Comparison of ENCODE assay signal across 1 cellular context in the genomic region with DNA sequence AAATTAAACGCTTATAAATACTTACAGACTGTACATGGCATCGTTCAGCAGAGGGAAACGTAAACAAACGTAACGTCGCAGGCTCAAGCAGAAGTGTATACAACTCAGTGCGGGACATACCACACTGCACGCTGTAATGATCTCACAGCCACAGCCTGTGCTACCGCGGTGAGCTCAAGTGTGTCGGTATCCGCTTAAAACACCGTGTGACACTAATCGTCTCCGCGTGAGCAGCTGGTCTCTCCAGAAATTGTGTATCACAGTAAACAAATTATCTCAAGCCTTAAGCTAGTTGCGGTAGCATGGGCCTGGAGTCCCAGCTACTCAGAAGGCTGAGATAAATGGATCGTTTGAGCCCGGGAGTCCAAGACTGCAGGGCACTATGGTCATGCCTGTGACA.
TF ChIP-seq lines count a peak whose summit lies in the region.

No MANE protein-coding gene starts in this region.

TF ChIP-seq in HEK293, 187 proteins besides CTCF, POLR2A, EP300 and RAD21 (continued from another document and continues in another):
- TF ChIP-seq, protein P1, sequence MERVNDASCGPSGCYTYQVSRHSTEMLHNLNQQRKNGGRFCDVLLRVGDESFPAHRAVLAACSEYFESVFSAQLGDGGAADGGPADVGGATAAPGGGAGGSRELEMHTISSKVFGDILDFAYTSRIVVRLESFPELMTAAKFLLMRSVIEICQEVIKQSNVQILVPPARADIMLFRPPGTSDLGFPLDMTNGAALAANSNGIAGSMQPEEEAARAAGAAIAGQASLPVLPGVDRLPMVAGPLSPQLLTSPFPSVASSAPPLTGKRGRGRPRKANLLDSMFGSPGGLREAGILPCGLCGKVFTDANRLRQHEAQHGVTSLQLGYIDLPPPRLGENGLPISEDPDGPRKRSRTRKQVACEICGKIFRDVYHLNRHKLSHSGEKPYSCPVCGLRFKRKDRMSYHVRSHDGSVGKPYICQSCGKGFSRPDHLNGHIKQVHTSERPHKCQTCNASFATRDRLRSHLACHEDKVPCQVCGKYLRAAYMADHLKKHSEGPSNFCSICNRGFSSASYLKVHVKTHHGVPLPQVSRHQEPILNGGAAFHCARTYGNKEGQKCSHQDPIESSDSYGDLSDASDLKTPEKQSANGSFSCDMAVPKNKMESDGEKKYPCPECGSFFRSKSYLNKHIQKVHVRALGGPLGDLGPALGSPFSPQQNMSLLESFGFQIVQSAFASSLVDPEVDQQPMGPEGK (tag by site-specific recombination; IDR thresholded peaks at IDR 0.05), result no peak
- TF ChIP-seq GLI4 (tag by site-specific recombination; IDR thresholded peaks at IDR 0.05) (no peak), OSR2 (tag by site-specific recombination; IDR thresholded peaks at IDR 0.05) (peak; percentile 99), ZSCAN16 (tag by site-specific recombination; IDR thresholded peaks at IDR 0.05) (no peak), ZNF221 (tag by site-specific recombination; IDR thresholded peaks at IDR 0.05; ENCODE audit: borderline replicate concordance) (no peak), ZEB2 (tag by site-specific recombination; IDR thresholded peaks at IDR 0.05) (peak; percentile 47; the same call in 1 of the 2 replicates), ZNF549 (tag by site-specific recombination; IDR thresholded peaks at IDR 0.05) (no peak), ZNF274 (IDR thresholded peaks at IDR 0.05; ENCODE audit: low read length) (no peak), ZNF274 (tag by site-specific recombination; IDR thresholded peaks at IDR 0.05; ENCODE audit: borderline replicate concordance) (no peak), ZBTB7A (tag by site-specific recombination; IDR thresholded peaks at IDR 0.05; ENCODE audit: low read depth) (no peak), ZNF2 (tag by site-specific recombination; IDR thresholded peaks at IDR 0.05) (no peak), ZNF311 (tag by site-specific recombination; IDR thresholded peaks at IDR 0.05; ENCODE audit: borderline replicate concordance) (no peak), PRDM1 (tag by site-specific recombination; IDR thresholded peaks at IDR 0.05) (no peak), ZNF629 (tag by site-specific recombination; IDR thresholded peaks at IDR 0.05) (peak; percentile 81), ZIC2 (tag by site-specific recombination; IDR thresholded peaks at IDR 0.05) (peak; percentile 94), ZNF202 (tag by site-specific recombination; IDR thresholded peaks at IDR 0.05; ENCODE audit: borderline replicate concordance) (no peak), ZFP41 (tag by site-specific recombination; IDR thresholded peaks at IDR 0.05; ENCODE audit: borderline replicate concordance) (no peak), ZNF501 (tag by site-specific recombination; IDR thresholded peaks at IDR 0.05) (no peak), ZBTB17 (tag by site-specific recombination; IDR thresholded peaks at IDR 0.05) (peak; percentile 55), ZNF223 (tag by site-specific recombination; IDR thresholded peaks at IDR 0.05) (peak; percentile 83; the same call in 1 of the 2 replicates), KLF9 (tag by site-specific recombination; IDR thresholded peaks at IDR 0.05; ENCODE audit: low read depth) (no peak), MZF1 (tag by site-specific recombination; IDR thresholded peaks at IDR 0.05; ENCODE audit: borderline replicate concordance) (no peak), ZNF16 (tag by site-specific recombination; IDR thresholded peaks at IDR 0.05; ENCODE audit: low read depth) (no peak), SP7 (tag by site-specific recombination; IDR thresholded peaks at IDR 0.05) (peak; percentile 50; the same call in 1 of the 2 replicates), ZNF785 (tag by site-specific recombination; IDR thresholded peaks at IDR 0.05) (no peak), ZNF843 (tag by site-specific recombination; IDR thresholded peaks at IDR 0.05) (no peak), ZNF169 (tag by site-specific recombination; IDR thresholded peaks at IDR 0.05) (no peak), SP2 (tag by site-specific recombination; IDR thresholded peaks at IDR 0.05) (no peak), ZNF48 (tag by site-specific recombination; IDR thresholded peaks at IDR 0.05) (no peak), ZNF426 (tag by site-specific recombination; IDR thresholded peaks at IDR 0.05) (no peak), TRIM28 (IDR thresholded peaks at IDR 0.05; ENCODE audit: borderline replicate concordance, low read length) (0 out of 2 replicates have a peak, but pooled peaks have one; percentile 70), KLF7 (tag by site-specific recombination; IDR thresholded peaks at IDR 0.05; ENCODE audit: borderline replicate concordance) (no peak), ZNF350 (tag by site-specific recombination; IDR thresholded peaks at IDR 0.05) (no peak), ZBTB8A (tag by site-specific recombination; IDR thresholded peaks at IDR 0.05) (0 out of 2 replicates have a peak, but pooled peaks have one; percentile 43), ZNF155 (tag by site-specific recombination; IDR thresholded peaks at IDR 0.05) (no peak)
- TF ChIP-seq, protein P2, sequence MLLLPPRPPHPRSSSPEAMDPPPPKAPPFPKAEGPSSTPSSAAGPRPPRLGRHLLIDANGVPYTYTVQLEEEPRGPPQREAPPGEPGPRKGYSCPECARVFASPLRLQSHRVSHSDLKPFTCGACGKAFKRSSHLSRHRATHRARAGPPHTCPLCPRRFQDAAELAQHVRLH (tag by site-specific recombination; IDR thresholded peaks at IDR 0.05), result no peak
- TF ChIP-seq, protein P3, sequence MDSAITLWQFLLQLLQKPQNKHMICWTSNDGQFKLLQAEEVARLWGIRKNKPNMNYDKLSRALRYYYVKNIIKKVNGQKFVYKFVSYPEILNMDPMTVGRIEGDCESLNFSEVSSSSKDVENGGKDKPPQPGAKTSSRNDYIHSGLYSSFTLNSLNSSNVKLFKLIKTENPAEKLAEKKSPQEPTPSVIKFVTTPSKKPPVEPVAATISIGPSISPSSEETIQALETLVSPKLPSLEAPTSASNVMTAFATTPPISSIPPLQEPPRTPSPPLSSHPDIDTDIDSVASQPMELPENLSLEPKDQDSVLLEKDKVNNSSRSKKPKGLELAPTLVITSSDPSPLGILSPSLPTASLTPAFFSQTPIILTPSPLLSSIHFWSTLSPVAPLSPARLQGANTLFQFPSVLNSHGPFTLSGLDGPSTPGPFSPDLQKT (IDR thresholded peaks at IDR 0.05; ENCODE audit: borderline replicate concordance, low read depth, low read length), result no peak
- TF ChIP-seq, protein P4, sequence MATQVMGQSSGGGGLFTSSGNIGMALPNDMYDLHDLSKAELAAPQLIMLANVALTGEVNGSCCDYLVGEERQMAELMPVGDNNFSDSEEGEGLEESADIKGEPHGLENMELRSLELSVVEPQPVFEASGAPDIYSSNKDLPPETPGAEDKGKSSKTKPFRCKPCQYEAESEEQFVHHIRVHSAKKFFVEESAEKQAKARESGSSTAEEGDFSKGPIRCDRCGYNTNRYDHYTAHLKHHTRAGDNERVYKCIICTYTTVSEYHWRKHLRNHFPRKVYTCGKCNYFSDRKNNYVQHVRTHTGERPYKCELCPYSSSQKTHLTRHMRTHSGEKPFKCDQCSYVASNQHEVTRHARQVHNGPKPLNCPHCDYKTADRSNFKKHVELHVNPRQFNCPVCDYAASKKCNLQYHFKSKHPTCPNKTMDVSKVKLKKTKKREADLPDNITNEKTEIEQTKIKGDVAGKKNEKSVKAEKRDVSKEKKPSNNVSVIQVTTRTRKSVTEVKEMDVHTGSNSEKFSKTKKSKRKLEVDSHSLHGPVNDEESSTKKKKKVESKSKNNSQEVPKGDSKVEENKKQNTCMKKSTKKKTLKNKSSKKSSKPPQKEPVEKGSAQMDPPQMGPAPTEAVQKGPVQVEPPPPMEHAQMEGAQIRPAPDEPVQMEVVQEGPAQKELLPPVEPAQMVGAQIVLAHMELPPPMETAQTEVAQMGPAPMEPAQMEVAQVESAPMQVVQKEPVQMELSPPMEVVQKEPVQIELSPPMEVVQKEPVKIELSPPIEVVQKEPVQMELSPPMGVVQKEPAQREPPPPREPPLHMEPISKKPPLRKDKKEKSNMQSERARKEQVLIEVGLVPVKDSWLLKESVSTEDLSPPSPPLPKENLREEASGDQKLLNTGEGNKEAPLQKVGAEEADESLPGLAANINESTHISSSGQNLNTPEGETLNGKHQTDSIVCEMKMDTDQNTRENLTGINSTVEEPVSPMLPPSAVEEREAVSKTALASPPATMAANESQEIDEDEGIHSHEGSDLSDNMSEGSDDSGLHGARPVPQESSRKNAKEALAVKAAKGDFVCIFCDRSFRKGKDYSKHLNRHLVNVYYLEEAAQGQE (tag by site-specific recombination; IDR thresholded peaks at IDR 0.05), result no peak
- TF ChIP-seq, protein P5, sequence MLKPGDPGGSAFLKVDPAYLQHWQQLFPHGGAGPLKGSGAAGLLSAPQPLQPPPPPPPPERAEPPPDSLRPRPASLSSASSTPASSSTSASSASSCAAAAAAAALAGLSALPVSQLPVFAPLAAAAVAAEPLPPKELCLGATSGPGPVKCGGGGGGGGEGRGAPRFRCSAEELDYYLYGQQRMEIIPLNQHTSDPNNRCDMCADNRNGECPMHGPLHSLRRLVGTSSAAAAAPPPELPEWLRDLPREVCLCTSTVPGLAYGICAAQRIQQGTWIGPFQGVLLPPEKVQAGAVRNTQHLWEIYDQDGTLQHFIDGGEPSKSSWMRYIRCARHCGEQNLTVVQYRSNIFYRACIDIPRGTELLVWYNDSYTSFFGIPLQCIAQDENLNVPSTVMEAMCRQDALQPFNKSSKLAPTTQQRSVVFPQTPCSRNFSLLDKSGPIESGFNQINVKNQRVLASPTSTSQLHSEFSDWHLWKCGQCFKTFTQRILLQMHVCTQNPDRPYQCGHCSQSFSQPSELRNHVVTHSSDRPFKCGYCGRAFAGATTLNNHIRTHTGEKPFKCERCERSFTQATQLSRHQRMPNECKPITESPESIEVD (tag by site-specific recombination; IDR thresholded peaks at IDR 0.05), result no peak
- TF ChIP-seq, protein P6, sequence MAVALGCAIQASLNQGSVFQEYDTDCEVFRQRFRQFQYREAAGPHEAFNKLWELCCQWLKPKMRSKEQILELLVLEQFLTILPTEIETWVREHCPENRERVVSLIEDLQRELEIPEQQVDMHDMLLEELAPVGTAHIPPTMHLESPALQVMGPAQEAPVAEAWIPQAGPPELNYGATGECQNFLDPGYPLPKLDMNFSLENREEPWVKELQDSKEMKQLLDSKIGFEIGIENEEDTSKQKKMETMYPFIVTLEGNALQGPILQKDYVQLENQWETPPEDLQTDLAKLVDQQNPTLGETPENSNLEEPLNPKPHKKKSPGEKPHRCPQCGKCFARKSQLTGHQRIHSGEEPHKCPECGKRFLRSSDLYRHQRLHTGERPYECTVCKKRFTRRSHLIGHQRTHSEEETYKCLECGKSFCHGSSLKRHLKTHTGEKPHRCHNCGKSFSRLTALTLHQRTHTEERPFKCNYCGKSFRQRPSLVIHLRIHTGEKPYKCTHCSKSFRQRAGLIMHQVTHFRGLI (tag by site-specific recombination; IDR thresholded peaks at IDR 0.05), result no peak; the same call in 1 of the 2 replicates
- TF ChIP-seq, protein P7, sequence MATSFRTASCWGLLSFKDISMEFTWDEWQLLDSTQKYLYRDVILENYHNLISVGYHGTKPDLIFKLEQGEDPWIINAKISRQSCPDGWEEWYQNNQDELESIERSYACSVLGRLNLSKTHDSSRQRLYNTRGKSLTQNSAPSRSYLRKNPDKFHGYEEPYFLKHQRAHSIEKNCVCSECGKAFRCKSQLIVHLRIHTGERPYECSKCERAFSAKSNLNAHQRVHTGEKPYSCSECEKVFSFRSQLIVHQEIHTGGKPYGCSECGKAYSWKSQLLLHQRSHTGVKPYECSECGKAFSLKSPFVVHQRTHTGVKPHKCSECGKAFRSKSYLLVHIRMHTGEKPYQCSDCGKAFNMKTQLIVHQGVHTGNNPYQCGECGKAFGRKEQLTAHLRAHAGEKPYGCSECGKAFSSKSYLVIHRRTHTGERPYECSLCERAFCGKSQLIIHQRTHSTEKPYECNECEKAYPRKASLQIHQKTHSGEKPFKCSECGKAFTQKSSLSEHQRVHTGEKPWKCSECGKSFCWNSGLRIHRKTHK (tag by site-specific recombination; IDR thresholded peaks at IDR 0.05), result no peak
- TF ChIP-seq, protein P8, sequence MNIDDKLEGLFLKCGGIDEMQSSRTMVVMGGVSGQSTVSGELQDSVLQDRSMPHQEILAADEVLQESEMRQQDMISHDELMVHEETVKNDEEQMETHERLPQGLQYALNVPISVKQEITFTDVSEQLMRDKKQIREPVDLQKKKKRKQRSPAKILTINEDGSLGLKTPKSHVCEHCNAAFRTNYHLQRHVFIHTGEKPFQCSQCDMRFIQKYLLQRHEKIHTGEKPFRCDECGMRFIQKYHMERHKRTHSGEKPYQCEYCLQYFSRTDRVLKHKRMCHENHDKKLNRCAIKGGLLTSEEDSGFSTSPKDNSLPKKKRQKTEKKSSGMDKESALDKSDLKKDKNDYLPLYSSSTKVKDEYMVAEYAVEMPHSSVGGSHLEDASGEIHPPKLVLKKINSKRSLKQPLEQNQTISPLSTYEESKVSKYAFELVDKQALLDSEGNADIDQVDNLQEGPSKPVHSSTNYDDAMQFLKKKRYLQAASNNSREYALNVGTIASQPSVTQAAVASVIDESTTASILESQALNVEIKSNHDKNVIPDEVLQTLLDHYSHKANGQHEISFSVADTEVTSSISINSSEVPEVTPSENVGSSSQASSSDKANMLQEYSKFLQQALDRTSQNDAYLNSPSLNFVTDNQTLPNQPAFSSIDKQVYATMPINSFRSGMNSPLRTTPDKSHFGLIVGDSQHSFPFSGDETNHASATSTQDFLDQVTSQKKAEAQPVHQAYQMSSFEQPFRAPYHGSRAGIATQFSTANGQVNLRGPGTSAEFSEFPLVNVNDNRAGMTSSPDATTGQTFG (tag by site-specific recombination; IDR thresholded peaks at IDR 0.05; ENCODE audit: borderline replicate concordance), result no peak
- TF ChIP-seq, protein P9, sequence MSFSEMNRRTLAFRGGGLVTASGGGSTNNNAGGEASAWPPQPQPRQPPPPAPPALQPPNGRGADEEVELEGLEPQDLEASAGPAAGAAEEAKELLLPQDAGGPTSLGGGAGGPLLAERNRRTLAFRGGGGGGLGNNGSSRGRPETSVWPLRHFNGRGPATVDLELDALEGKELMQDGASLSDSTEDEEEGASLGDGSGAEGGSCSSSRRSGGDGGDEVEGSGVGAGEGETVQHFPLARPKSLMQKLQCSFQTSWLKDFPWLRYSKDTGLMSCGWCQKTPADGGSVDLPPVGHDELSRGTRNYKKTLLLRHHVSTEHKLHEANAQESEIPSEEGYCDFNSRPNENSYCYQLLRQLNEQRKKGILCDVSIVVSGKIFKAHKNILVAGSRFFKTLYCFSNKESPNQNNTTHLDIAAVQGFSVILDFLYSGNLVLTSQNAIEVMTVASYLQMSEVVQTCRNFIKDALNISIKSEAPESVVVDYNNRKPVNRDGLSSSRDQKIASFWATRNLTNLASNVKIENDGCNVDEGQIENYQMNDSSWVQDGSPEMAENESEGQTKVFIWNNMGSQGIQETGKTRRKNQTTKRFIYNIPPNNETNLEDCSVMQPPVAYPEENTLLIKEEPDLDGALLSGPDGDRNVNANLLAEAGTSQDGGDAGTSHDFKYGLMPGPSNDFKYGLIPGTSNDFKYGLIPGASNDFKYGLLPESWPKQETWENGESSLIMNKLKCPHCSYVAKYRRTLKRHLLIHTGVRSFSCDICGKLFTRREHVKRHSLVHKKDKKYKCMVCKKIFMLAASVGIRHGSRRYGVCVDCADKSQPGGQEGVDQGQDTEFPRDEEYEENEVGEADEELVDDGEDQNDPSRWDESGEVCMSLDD (tag by site-specific recombination; IDR thresholded peaks at IDR 0.05), result no peak
